Comparison of ENCODE assay signal across 29 cellular contexts in genomic region chr5:176869501-176870109, GRCh38. TPM values are rescaled to one million over a fixed set of nuclear protein-coding genes. Genes with fewer than 3 reads are reported as not detected.
"Had no signal": no experiment of that assay in that cellular context is flagged by ENCODE, and none has a peak within 500 bp of the region (broad histone marks: within the 10 kb centered on the region; RNA-seq: fewer than 3 reads in every experiment).

No MANE protein-coding gene starts in this region.

- H3K4me3 ChIP-seq: pancreas, psoas muscle, smooth muscle cell, tibial nerve had no signal

- H3K36me3 Mint-ChIP-seq: mesothelial cell of epicardium, T-cell had no signal

- DNase-seq: activated CD4-positive, alpha-beta T cell treated with anti-CD3 and anti-CD28 coated beads for 4 hours; activated CD4-positive, alpha-beta T cell treated with anti-CD3 and anti-CD28 coated beads, Interleukin-2, amount 50 U/mL, for 4 hours; activated CD8-positive, alpha-beta memory T cell treated with anti-CD3 and anti-CD28 coated beads for 24 hours; activated effector memory CD4-positive, alpha-beta T cell treated with anti-CD3 and anti-CD28 coated beads, Interleukin-2, amount 50 U/mL, for 16 hours; activated naive CD4-positive, alpha-beta T cell treated with anti-CD3 and anti-CD28 coated beads, Interleukin-2, amount 50 U/mL, for 16 hours; activated naive CD8-positive, alpha-beta T cell treated with anti-CD3 and anti-CD28 coated beads, Interleukin-2, amount 50 U/mL, for 24 hours; cortex of kidney; effector memory CD8-positive, alpha-beta T cell; hippocampal formation; naive B cell; psoas muscle; stimulated activated CD4-positive, alpha-beta T cell treated with anti-CD3 and anti-CD28 coated beads, Interleukin-1b, Interleukin-23, amount 100 ng/mL, for 48 hours; stimulated activated CD4-positive, alpha-beta T cell treated with anti-CD3 and anti-CD28 coated beads, Interleukin-4, amount 100 ng/mL, for 4 hours; stimulated activated CD8-positive, alpha-beta memory T cell treated with anti-CD3 and anti-CD28 coated beads, Interleukin-4, amount 100 ng/mL, for 48 hours; stimulated activated naive B cell treated with anti-CD40 and anti-IgM and Interleukin-4, amounts not matched to agents 10 μg/mL and 1 μg/mL and 100 μg/mL, for 72 hours; T-cell had no signal

- H3K27ac ChIP-seq: pancreas, psoas muscle, tibial nerve had no signal

- ATAC-seq: activated naive CD8-positive, alpha-beta T cell treated with anti-CD3 and anti-CD28 coated beads, Interleukin-2, amount 50 U/mL, for 24 hours; effector memory CD8-positive, alpha-beta T cell; stimulated activated naive B cell treated with anti-CD40 and anti-IgM and Interleukin-4, amounts not matched to agents 10 μg/mL and 1 μg/mL and 100 μg/mL, for 72 hours; T-cell had no signal

- H3K4me2 ChIP-seq: smooth muscle cell had no signal

- FAIRE-seq: endothelial cell of umbilical vein, keratinocyte, pancreas had no signal

- H3K27me3 ChIP-seq: pancreas had no signal

- H3K4me1 ChIP-seq: pancreas, psoas muscle, tibial nerve had no signal

- H3K9me3 Mint-ChIP-seq: activated naive CD8-positive, alpha-beta T cell treated with anti-CD3 and anti-CD28 coated beads, Interleukin-2, amount 50 U/mL, for 24 hours; mesothelial cell of epicardium; nephron progenitor cell had no signal

- H3K9me3 ChIP-seq: pancreas, psoas muscle, tibial nerve had no signal

- H3K4me3 Mint-ChIP-seq: activated naive CD8-positive, alpha-beta T cell treated with anti-CD3 and anti-CD28 coated beads, Interleukin-2, amount 50 U/mL, for 24 hours; effector memory CD8-positive, alpha-beta T cell; mesothelial cell of epicardium; naive B cell; nephron progenitor cell; stimulated activated naive B cell treated with anti-CD40 and anti-IgM and Interleukin-4, amounts not matched to agents 10 μg/mL and 1 μg/mL and 100 μg/mL, for 72 hours; T-cell had no signal

- H3K27ac Mint-ChIP-seq: activated naive CD8-positive, alpha-beta T cell treated with anti-CD3 and anti-CD28 coated beads, Interleukin-2, amount 50 U/mL, for 24 hours; mesothelial cell of epicardium; nephron progenitor cell; T-cell had no signal

- H3K36me3 ChIP-seq: pancreas, tibial nerve had no signal

- H3K4me1 Mint-ChIP-seq: activated naive CD8-positive, alpha-beta T cell treated with anti-CD3 and anti-CD28 coated beads, Interleukin-2, amount 50 U/mL, for 24 hours had no signal

RNA-seq across cellular contexts. Expression of gene HK3, which starts 29.5 kb away (rescaled TPM):
- total RNA-seq: chondrocyte, endothelial cell of umbilical vein, fibroblast of lung, fibroblast of villous mesenchyme, smooth muscle cell had no signal
- polyA plus RNA-seq: endothelial cell of umbilical vein, fibroblast of lung, keratinocyte, smooth muscle cell had no signal

RNA-seq across cellular contexts. Expression of gene UNC5A, which starts 59.2 kb away (rescaled TPM):
- total RNA-seq: fibroblast of lung; fibroblast of villous mesenchyme; left colon; mesothelial cell of epicardium; smooth muscle cell; T-cell; T-helper 2 cell treated with Interferon-gamma antibody and Interleukin-4, amounts not matched to agents 100 ng/mL and 5 ng/mL, for 36 hours; tibial nerve; ureter had no signal
- polyA plus RNA-seq: fibroblast of lung, keratinocyte, smooth muscle cell had no signal
